ENCODE assay signal across 15 cellular contexts in genomic region chr5:134135091-134135655, GRCh38. TPM values are rescaled to one million over a fixed set of nuclear protein-coding genes. Genes with fewer than 3 reads are reported as not detected.
DNase-seq lines count a peak whose midpoint lies in the region; ATAC-seq, FAIRE-seq and TF ChIP-seq lines count a peak whose summit lies in the region.
"Had no signal": no experiment of that assay in that cellular context is flagged by ENCODE, and none has a peak within 500 bp of the region (broad histone marks: within the 10 kb centered on the region; RNA-seq: fewer than 3 reads in every experiment).

No MANE protein-coding gene starts in this region.

- H3K36me3 Mint-ChIP-seq in activated CD4-positive, alpha-beta T cell treated with anti-CD3 and anti-CD28 coated beads for 36 hours (ENCODE audit: low read depth), result peaks cover 57% of the 10 kb centered on the region
- peaks cover 40% of the 10 kb centered on the region for H3K36me3 Mint-ChIP-seq in T-cell
- peaks cover 23% of the 10 kb centered on the region for H3K36me3 Mint-ChIP-seq in nephron progenitor cell (ENCODE audit: low read depth)

- CTCF ChIA-PET in activated CD4-positive, alpha-beta T cell treated with anti-CD3 and anti-CD28 coated beads for 36 hours (lab: Charles Lee), result interaction anchor here (0.9 to 20.4 kb wide), 6 partner anchors 9 to 97 kb away, joined by 3 to 554 read pairs (median 6); no protein-coding TSS in a partner anchor
- CTCF ChIA-PET in T-cell (lab: Charles Lee), result interaction anchor here (1.2 to 1.7 kb wide), 3 partner anchors 12 to 96 kb away, joined by 3 to 4 read pairs (median 3); no protein-coding TSS in a partner anchor

- H3K9me3 ChIP-seq in body of pancreas, result no peaks in the 10 kb centered on the region
- H3K9me3 ChIP-seq: A549, psoas muscle had no signal

- no peaks in the 10 kb centered on the region for H3K27me3 Mint-ChIP-seq in activated CD4-positive, alpha-beta T cell treated with anti-CD3 and anti-CD28 coated beads for 36 hours
- H3K27me3 Mint-ChIP-seq in T-cell (no peaks in the 10 kb centered on the region), nephron progenitor cell (ENCODE audit: low read depth, poor library complexity) (no peaks in the 10 kb centered on the region)

- no peak overlapping the region for H3K4me3 ChIP-seq in body of pancreas
- H3K4me3 ChIP-seq: A549, dorsolateral prefrontal cortex, hepatocyte, psoas muscle had no signal

- H3K27me3 ChIP-seq in body of pancreas, result no peaks in the 10 kb centered on the region
- H3K27me3 ChIP-seq: dorsolateral prefrontal cortex, hepatocyte had no signal

- H3K27ac ChIP-seq in body of pancreas, result no peak overlapping the region
- H3K27ac ChIP-seq: A549, hepatocyte, psoas muscle had no signal

- H3K27ac Mint-ChIP-seq in activated CD4-positive, alpha-beta T cell treated with anti-CD3 and anti-CD28 coated beads for 36 hours, result peak overlapping the region; percentile 6
- H3K27ac Mint-ChIP-seq in T-cell (peak overlapping the region; percentile 92 to 97), nephron progenitor cell (peak overlapping the region; percentile 12)

- intact Hi-C loops in activated CD4-positive, alpha-beta T cell treated with anti-CD3 and anti-CD28 coated beads for 36 hours (cut with DNase I, micrococcal nuclease), result loop anchor here (5.0 to 10.0 kb wide), 3 partner anchors 48 to 1080 kb away; partner anchors contain the start of gene HSPA4 (in 1 of the 2)
- intact Hi-C loops in body of pancreas (cut with DNase I), result no loop called here

- FAIRE-seq in H54 (lab: Jason Lieb, UNC), result no peak
- FAIRE-seq in GM12892 (lab: Jason Lieb, UNC), result no peak
- FAIRE-seq: A549, TTC549 had no signal

- no peaks in the 10 kb centered on the region for H3K4me1 ChIP-seq in body of pancreas

- POLR2A ChIA-PET in activated CD4-positive, alpha-beta T cell treated with anti-CD3 and anti-CD28 coated beads for 36 hours (lab: Charles Lee), result interaction anchor here (0.7 to 3.9 kb wide), 4 partner anchors 23 to 712 kb away, joined by 3 to 16 read pairs (median 4); no protein-coding TSS in a partner anchor
- POLR2A ChIA-PET in T-cell (lab: Charles Lee), result interaction anchor here (0.6 kb wide), 2 partner anchors 17 to 455 kb away, joined by 3 to 4 read pairs; no protein-coding TSS in a partner anchor

- TF ChIP-seq POLR2A in body of pancreas (IDR thresholded peaks at IDR 0.05) (no peak), H54 (IDR thresholded peaks at IDR 0.05; ENCODE audit: low read depth, low read length) (no peak), GM12892 (IDR thresholded peaks at IDR 0.05; ENCODE audit: low read depth, low read length) (no peak)

- H3K9me3 Mint-ChIP-seq in activated CD4-positive, alpha-beta T cell treated with anti-CD3 and anti-CD28 coated beads for 36 hours (ENCODE audit: low read depth), result no peaks in the 10 kb centered on the region
- no peaks in the 10 kb centered on the region for H3K9me3 Mint-ChIP-seq in T-cell
- H3K9me3 Mint-ChIP-seq in nephron progenitor cell, result no peaks in the 10 kb centered on the region

- H3K36me3 ChIP-seq in body of pancreas (replicated peaks in 1 of 2; ENCODE audit: insufficient read depth in 1 of 2, low read depth in 2 of 2), result peaks cover 0 to 1% of the 10 kb centered on the region in 2 donors

- no peak overlapping the region for H3K4me3 Mint-ChIP-seq in activated CD4-positive, alpha-beta T cell treated with anti-CD3 and anti-CD28 coated beads for 36 hours
- peak overlapping the region; percentile 54 to 88 (median 60) for H3K4me3 Mint-ChIP-seq in T-cell
- H3K4me3 Mint-ChIP-seq in nephron progenitor cell, result no peak overlapping the region

- ATAC-seq in activated CD4-positive, alpha-beta T cell treated with anti-CD3 and anti-CD28 coated beads for 36 hours, result no peak
- no peak for ATAC-seq in T-cell (replicated peaks in 1 of 4)
- ATAC-seq in body of pancreas, result no peak
- ATAC-seq: A549, psoas muscle had no signal

- DNase-seq in activated CD4-positive, alpha-beta T cell treated with anti-CD3 and anti-CD28 coated beads for 36 hours, result peak; percentile 7
- no peak for DNase-seq in activated CD4-positive, alpha-beta T cell treated with anti-CD3 and anti-CD28 coated beads, Interleukin-2, amount 50 U/mL, for 4 hours
- DNase-seq in T-cell, result peak in 2 of 34 experiments; percentile 5 to 13
- DNase-seq in body of pancreas, result peak in 3 of 4 donors; percentile 1 to 3 (median 3)
- DNase-seq in nephron progenitor cell, result no peak
- DNase-seq in H54 (ENCODE audit: insufficient read length, low spot score), result no peak
- no peak for DNase-seq in GM12892 (ENCODE audit: insufficient read length)
- no peak for DNase-seq in NCI-H226
- DNase-seq: NCI-H1694 treated with DMSO at 0.1 percent for 48 hours, NCI-H446 treated with DMSO at 0.1 percent for 48 hours had no signal

- TF ChIP-seq CTCF in body of pancreas (IDR thresholded peaks at IDR 0.05), result no peak
- TF ChIP-seq CTCF in nephron progenitor cell (IDR thresholded peaks at IDR 0.05), result no peak

- H3K4me1 Mint-ChIP-seq in activated CD4-positive, alpha-beta T cell treated with anti-CD3 and anti-CD28 coated beads for 36 hours, result peaks cover 94% of the 10 kb centered on the region
- H3K4me1 Mint-ChIP-seq in T-cell (peaks cover 95 to 100% (median 96%) of the 10 kb centered on the region in 3 donors), nephron progenitor cell (peaks cover 32% of the 10 kb centered on the region)

- 91 to 95% methylated on average over 7 of the region's 7 CpGs for WGBS in body of pancreas, 2 donors

RNA-seq across cellular contexts. Expression of gene TCF7, which starts 20.7 kb away (rescaled TPM):
- total RNA-seq in activated CD4-positive, alpha-beta T cell treated with anti-CD3 and anti-CD28 coated beads for 36 hours, result 100 to 1,000 TPM in 1 of 2 experiments, 10 to 100 TPM in 1; 94.8 to 117 TPM
- total RNA-seq in T-cell (100 to 1,000 TPM; 503 to 749 (median 693) TPM), body of pancreas (1 to 10 TPM; 6.3 to 9.1 TPM)
- polyA plus RNA-seq in GM12892 (2012; ENCODE audit: missing spikeins), result 39.3 TPM

RNA-seq across cellular contexts. Expression of gene SKP1, which starts 41.6 kb away (rescaled TPM):
- 100 to 1,000 TPM; 218 to 265 TPM for total RNA-seq in activated CD4-positive, alpha-beta T cell treated with anti-CD3 and anti-CD28 coated beads for 36 hours
- total RNA-seq in T-cell (100 to 1,000 TPM; 178 to 314 (median 203) TPM), body of pancreas (10 to 100 TPM; 31.6 to 46.8 TPM)
- 557 TPM for polyA plus RNA-seq in GM12892 (2012; ENCODE audit: missing spikeins)

Comparison
In these comparisons a context has a peak if more than half of its experiments do, and no peak if none do; other contexts are left out.
1. DNase-seq: peak in activated CD4-positive, alpha-beta T cell treated with anti-CD3 and anti-CD28 coated beads for 36 hours (single experiment) and body of pancreas (3 of 4); none in activated CD4-positive, alpha-beta T cell treated with anti-CD3 and anti-CD28 coated beads, Interleukin-2, amount 50 U/mL, for 4 hours (0 of 2), nephron progenitor cell (single experiment), H54 (single experiment), GM12892 (single experiment) and NCI-H226 (single experiment).
2. H3K27ac Mint-ChIP-seq: peak in every context shown above with its lines; median percentile 94 in T-cell; 12 in nephron progenitor cell; 6 in activated CD4-positive, alpha-beta T cell treated with anti-CD3 and anti-CD28 coated beads for 36 hours.
3. H3K4me3 Mint-ChIP-seq: peak in T-cell (3 of 3); none in activated CD4-positive, alpha-beta T cell treated with anti-CD3 and anti-CD28 coated beads for 36 hours (single experiment) and nephron progenitor cell (single experiment).
4. RNA of gene TCF7, which starts 20.7 kb away (total RNA-seq): 503 to 749 TPM in T-cell and 94.8 to 117 TPM in activated CD4-positive, alpha-beta T cell treated with anti-CD3 and anti-CD28 coated beads for 36 hours; 6.3 to 9.1 TPM in body of pancreas; every median in the first group is over 4 times any median in the second.